16 cellular contexts compared by ENCODE assay signal in the genomic region with DNA sequence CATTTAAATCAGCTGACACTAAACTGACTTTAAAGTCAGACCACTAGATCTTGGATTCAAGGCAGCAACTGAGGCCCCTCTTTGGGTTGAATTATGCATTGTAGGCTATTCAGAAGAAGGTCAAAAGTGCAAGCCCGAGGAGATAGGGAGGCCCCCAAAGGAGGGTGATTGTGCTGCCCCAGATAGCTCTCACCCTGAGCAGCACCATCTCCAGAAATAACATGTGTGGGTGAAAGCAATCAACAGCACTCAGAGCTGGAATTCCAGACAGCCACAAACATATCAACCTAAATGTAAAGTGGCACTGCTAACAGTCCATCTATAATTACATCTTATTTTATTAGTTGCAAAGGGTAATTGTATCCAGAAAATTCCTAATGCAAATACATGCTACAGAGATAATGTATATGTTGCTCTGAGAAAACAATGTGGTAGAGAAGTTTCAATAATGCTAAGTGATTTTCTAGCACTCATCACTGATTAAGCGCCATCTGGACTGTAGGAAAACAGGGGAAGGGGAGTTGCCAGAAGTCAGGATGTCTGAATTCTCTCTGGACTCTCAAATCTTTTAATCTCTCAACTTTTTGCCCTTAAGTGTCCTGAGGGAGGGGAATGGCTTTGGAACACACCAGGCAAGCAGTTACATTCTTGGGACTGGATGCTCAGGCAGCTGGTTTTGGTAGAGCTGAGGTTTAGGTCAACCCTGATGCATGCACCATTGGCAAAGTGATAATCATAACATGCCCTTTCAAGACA.
"Had no signal": no experiment of that assay in that cellular context is flagged by ENCODE, and none has a peak within 500 bp of the region (broad histone marks: within the 10 kb centered on the region; RNA-seq: fewer than 3 reads in every experiment).

No MANE protein-coding gene starts in this region.

- H3K9me3 ChIP-seq: mucosa of descending colon had no signal

- H3K27me3 ChIP-seq: brain microvascular endothelial cell, left lung had no signal

- H3K27ac Mint-ChIP-seq: activated CD4-positive, alpha-beta T cell treated with anti-CD3 and anti-CD28 coated beads for 36 hours; activated naive CD8-positive, alpha-beta T cell treated with anti-CD3 and anti-CD28 coated beads for 36 hours; naive thymus-derived CD4-positive, alpha-beta T cell; stimulated activated memory B cell treated with anti-CD40 and anti-IgM and Interleukin-4, amounts not matched to agents 10 μg/mL and 1 μg/mL and 100 μg/mL, for 72 hours had no signal

- H3K4me3 Mint-ChIP-seq: activated CD4-positive, alpha-beta T cell treated with anti-CD3 and anti-CD28 coated beads for 36 hours; activated naive CD8-positive, alpha-beta T cell treated with anti-CD3 and anti-CD28 coated beads for 36 hours; naive thymus-derived CD4-positive, alpha-beta T cell; stimulated activated memory B cell treated with anti-CD40 and anti-IgM and Interleukin-4, amounts not matched to agents 10 μg/mL and 1 μg/mL and 100 μg/mL, for 72 hours had no signal

- H3K4me1 ChIP-seq: left lung, spleen had no signal

- H3K27ac ChIP-seq: brain microvascular endothelial cell, coronary artery, left lung, spleen had no signal

- ATAC-seq: activated CD4-positive, alpha-beta T cell treated with anti-CD3 and anti-CD28 coated beads for 36 hours; left lung; mucosa of descending colon; naive thymus-derived CD4-positive, alpha-beta T cell; stimulated activated memory B cell treated with anti-CD40 and anti-IgM and Interleukin-4, amounts not matched to agents 10 μg/mL and 1 μg/mL and 100 μg/mL, for 72 hours had no signal

- H3K4me1 Mint-ChIP-seq: activated CD4-positive, alpha-beta T cell treated with anti-CD3 and anti-CD28 coated beads for 36 hours; activated naive CD8-positive, alpha-beta T cell treated with anti-CD3 and anti-CD28 coated beads for 36 hours; naive thymus-derived CD4-positive, alpha-beta T cell; stimulated activated memory B cell treated with anti-CD40 and anti-IgM and Interleukin-4, amounts not matched to agents 10 μg/mL and 1 μg/mL and 100 μg/mL, for 72 hours had no signal

- DNase-seq: activated CD4-positive, alpha-beta T cell treated with anti-CD3 and anti-CD28 coated beads for 36 hours; activated CD4-positive, alpha-beta T cell treated with anti-CD3 and anti-CD28 coated beads, Interleukin-2, amount 50 U/mL, for 48 hours; activated naive CD4-positive, alpha-beta T cell; activated naive CD8-positive, alpha-beta T cell treated with anti-CD3 and anti-CD28 coated beads for 36 hours; activated T-cell treated with anti-CD3 and anti-CD28 coated beads for 4 hours; brain microvascular endothelial cell; foreskin melanocyte; kidney; left lung; mucosa of descending colon; naive thymus-derived CD4-positive, alpha-beta T cell; spleen; stimulated activated CD4-positive, alpha-beta T cell treated with anti-CD3 and anti-CD28 coated beads, Interleukin-4, amount 100 ng/mL, for 4 hours; SW 1271 had no signal

- H3K4me3 ChIP-seq: coronary artery, left lung, mucosa of descending colon, spleen had no signal

- H3K36me3 ChIP-seq: brain microvascular endothelial cell, left lung, spleen had no signal

- H3K36me3 Mint-ChIP-seq: stimulated activated memory B cell treated with anti-CD40 and anti-IgM and Interleukin-4, amounts not matched to agents 10 μg/mL and 1 μg/mL and 100 μg/mL, for 72 hours had no signal
